Comparison of ENCODE assay signal across 1 cellular context in the genomic region with DNA sequence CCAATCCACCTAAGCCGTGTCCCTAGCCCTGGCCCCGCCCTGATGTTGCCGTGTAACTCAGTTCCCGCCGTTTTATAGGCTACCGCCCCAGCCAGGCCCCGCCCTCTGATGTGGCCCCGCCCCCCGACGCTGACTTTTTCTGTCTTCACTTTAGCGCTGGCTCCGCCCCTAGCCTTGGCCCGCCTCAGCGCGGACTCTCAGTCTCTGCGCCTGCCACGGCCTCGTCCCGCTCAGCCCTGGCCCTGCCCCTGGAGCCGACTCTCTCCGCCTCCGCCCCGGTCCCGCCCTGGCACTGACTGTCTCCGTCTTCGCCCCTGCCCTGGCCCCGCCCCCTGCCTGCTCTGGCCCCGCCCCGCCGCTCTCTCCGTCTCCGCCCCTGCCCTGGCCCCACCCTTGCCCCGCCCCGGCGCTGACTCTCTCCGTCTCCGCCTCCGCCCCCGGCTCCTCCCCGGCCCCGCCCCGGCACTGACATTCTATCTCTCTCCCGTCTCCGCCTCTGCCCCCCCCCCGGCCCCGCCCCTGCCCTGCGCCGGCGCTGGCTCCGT.
TF ChIP-seq lines count a peak whose summit lies in the region.

No MANE protein-coding gene starts in this region.

TF ChIP-seq in GM12878, 131 proteins besides CTCF, POLR2A, EP300 and RAD21 (continued from another document):
- TF ChIP-seq, protein P1, sequence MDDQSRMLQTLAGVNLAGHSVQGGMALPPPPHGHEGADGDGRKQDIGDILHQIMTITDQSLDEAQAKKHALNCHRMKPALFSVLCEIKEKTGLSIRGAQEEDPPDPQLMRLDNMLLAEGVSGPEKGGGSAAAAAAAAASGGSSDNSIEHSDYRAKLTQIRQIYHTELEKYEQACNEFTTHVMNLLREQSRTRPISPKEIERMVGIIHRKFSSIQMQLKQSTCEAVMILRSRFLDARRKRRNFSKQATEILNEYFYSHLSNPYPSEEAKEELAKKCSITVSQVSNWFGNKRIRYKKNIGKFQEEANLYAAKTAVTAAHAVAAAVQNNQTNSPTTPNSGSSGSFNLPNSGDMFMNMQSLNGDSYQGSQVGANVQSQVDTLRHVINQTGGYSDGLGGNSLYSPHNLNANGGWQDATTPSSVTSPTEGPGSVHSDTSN (IDR thresholded peaks at IDR 0.05; ENCODE audit: insufficient replicate concordance, low read depth, low read length), result peak; percentile 2
- TF ChIP-seq HDGF (IDR thresholded peaks at IDR 0.05), result peak; percentile 90
- TF ChIP-seq, protein P2, sequence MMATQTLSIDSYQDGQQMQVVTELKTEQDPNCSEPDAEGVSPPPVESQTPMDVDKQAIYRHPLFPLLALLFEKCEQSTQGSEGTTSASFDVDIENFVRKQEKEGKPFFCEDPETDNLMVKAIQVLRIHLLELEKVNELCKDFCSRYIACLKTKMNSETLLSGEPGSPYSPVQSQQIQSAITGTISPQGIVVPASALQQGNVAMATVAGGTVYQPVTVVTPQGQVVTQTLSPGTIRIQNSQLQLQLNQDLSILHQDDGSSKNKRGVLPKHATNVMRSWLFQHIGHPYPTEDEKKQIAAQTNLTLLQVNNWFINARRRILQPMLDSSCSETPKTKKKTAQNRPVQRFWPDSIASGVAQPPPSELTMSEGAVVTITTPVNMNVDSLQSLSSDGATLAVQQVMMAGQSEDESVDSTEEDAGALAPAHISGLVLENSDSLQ (IDR thresholded peaks at IDR 0.05), result peak; percentile 31; the same call in 1 of the 2 replicates
- peak; percentile 62 for TF ChIP-seq SP1 (IDR thresholded peaks at IDR 0.05; ENCODE audit: low read depth, low read length)
- 0 out of 3 replicates have a peak, but pooled peaks of 1 of the 2 experiments have one; percentile 5 for TF ChIP-seq EGR1 (IDR thresholded peaks at IDR 0.05; ENCODE audit: borderline replicate concordance in 1 of 2, low read depth in 2 of 2, low read length in 2 of 2)
- no peak for TF ChIP-seq E2F8 (IDR thresholded peaks at IDR 0.05; ENCODE audit: low read depth, partially characterized antibody)
- no peak for TF ChIP-seq CHD4 (IDR thresholded peaks at IDR 0.05)
